9 cellular contexts compared by ENCODE assay signal in genomic region chr4:169115897-169116254, GRCh38.
DNase-seq lines count a peak whose midpoint lies in the region; FAIRE-seq and TF ChIP-seq lines count a peak whose summit lies in the region.
"Had no signal": no experiment of that assay in that cellular context is flagged by ENCODE, and none has a peak within 500 bp of the region (broad histone marks: within the 10 kb centered on the region; RNA-seq: fewer than 3 reads in every experiment).

No MANE protein-coding gene starts in this region.

- no peak overlapping the region for H2BK5ac ChIP-seq in H1 (ENCODE audit: low read depth, low read length)

- H3K4me2 ChIP-seq in H1 (ENCODE audit: insufficient read depth in 1 of 2, low read depth in 2 of 2, low read length in 2 of 2): no peak overlapping the region

- no peaks in the 10 kb centered on the region for H3K9me3 Mint-ChIP-seq in CD8-positive, alpha-beta memory T cell

- no peak overlapping the region for H2BK120ac ChIP-seq in H1 (replicated peaks; ENCODE audit: low read depth, low read length)

- no peak for TF ChIP-seq POLR2A in H1 (IDR thresholded peaks at IDR 0.05; ENCODE audit: control extremely low read depth in 1 of 2, low read depth in 2 of 2, low read length in 2 of 2)

- TF ChIP-seq EP300 in H1 (IDR thresholded peaks at IDR 0.05; ENCODE audit: borderline replicate concordance in 1 of 2, low read depth in 2 of 2, low read length in 2 of 2): no peak

- no peak overlapping the region for H4K91ac ChIP-seq in H1 (replicated peaks; ENCODE audit: insufficient read length, low read length)

- H3K36me3 ChIP-seq in H1 (ENCODE audit: control insufficient read depth in 2 of 4, insufficient read depth in 4 of 4, low read length in 3 of 4): peaks cover 0 to 26% (median 3%) of the 10 kb centered on the region in 4 experiments; a peak in 5 of 8 replicates
- H3K36me3 ChIP-seq in CD8-positive, alpha-beta memory T cell (ENCODE audit: insufficient read depth, low read length): no peaks in the 10 kb centered on the region

- H3K27me3 ChIP-seq in H1 (replicated peaks in 1 of 4; ENCODE audit: control insufficient read depth in 3 of 4, extremely low read depth in 1 of 4, insufficient read depth in 3 of 4, low read length in 3 of 4): no peaks in the 10 kb centered on the region
- H3K27me3 ChIP-seq in CD8-positive, alpha-beta memory T cell (ENCODE audit: insufficient read depth, low read length, poor library complexity, severe bottlenecking): no peaks in the 10 kb centered on the region

- H3K36me3 Mint-ChIP-seq in CD8-positive, alpha-beta memory T cell: no peaks in the 10 kb centered on the region

- H3K27ac ChIP-seq in H1 (ENCODE audit: low read depth, low read length): no peak overlapping the region
- H3K27ac ChIP-seq in CD8-positive, alpha-beta memory T cell (ENCODE audit: low read depth, low read length): no peak overlapping the region

- CTCF ChIA-PET in H1 (lab: Charles Lee; ENCODE audit: partially characterized antibody): interaction anchor here (0.7 to 2.1 kb wide), 8 partner anchors 8 to 370 kb away, joined by 3 to 7 read pairs (median 4); no protein-coding TSS in a partner anchor
- CTCF ChIA-PET in CD8-positive, alpha-beta memory T cell (lab: Charles Lee): no interaction called here

- TF ChIP-seq CTCF in H1 (IDR thresholded peaks at IDR 0.05; ENCODE audit: control extremely low read depth in 1 of 3, insufficient read depth in 1 of 3, low read depth in 1 of 3, low read length in 3 of 3): peak in 1 of 3 experiments; percentile 8; a peak in 1 of 4 replicates

- no peak overlapping the region for H3K56ac ChIP-seq in H1 (replicated peaks; ENCODE audit: insufficient read length, low read depth, low read length)

- H4K20me1 ChIP-seq in H1 (replicated peaks in 1 of 2; ENCODE audit: control insufficient read depth in 1 of 2, insufficient read depth in 2 of 2, low read length in 2 of 2): no peaks in the 10 kb centered on the region

- no peaks in the 10 kb centered on the region for H3K9me3 ChIP-seq in H1 (ENCODE audit: insufficient read depth in 2 of 2, low read depth in 1 of 2, low read length in 1 of 2)
- no peaks in the 10 kb centered on the region for H3K9me3 ChIP-seq in CD8-positive, alpha-beta memory T cell (ENCODE audit: low read length)

- no peak overlapping the region for H2BK15ac ChIP-seq in H1 (ENCODE audit: low read length)

- H3K4me1 Mint-ChIP-seq in CD8-positive, alpha-beta memory T cell: no peaks in the 10 kb centered on the region

- H4K8ac ChIP-seq in H1 (ENCODE audit: extremely low read depth, insufficient read depth, low read length): no peak overlapping the region

- no peaks in the 10 kb centered on the region for H3K79me1 ChIP-seq in H1 (ENCODE audit: low read depth, low read length)

- H3K23me2 ChIP-seq in H1 (ENCODE audit: low read depth, low read length): no peaks in the 10 kb centered on the region

- H3K18ac ChIP-seq in H1 (ENCODE audit: extremely low read depth, low read length): no peak overlapping the region

- peak; percentile 28 to 29; a peak in 3 of 4 replicates for TF ChIP-seq RAD21 in H1 (IDR thresholded peaks at IDR 0.05 in 1 of 2, conservative IDR thresholded peaks at IDR 0.05 in 1 of 2; ENCODE audit: low read depth in 2 of 2, low read length in 2 of 2)

- H2AFZ ChIP-seq in H1 (ENCODE audit: low read length): no peak overlapping the region

- no peak overlapping the region for H3K4ac ChIP-seq in H1 (replicated peaks; ENCODE audit: insufficient read length, low read depth, low read length)

- peaks cover 0 to 6% (median 3%) of the 10 kb centered on the region in 4 experiments; a peak in 4 of 7 replicates for H3K4me1 ChIP-seq in H1 (replicated peaks in 1 of 4; ENCODE audit: control insufficient read depth in 3 of 4, insufficient read depth in 4 of 4, low read length in 3 of 4)
- no peaks in the 10 kb centered on the region for H3K4me1 ChIP-seq in CD8-positive, alpha-beta memory T cell (ENCODE audit: insufficient read depth, low read length)

- no peak overlapping the region for H2AK5ac ChIP-seq in H1 (ENCODE audit: low read depth, low read length)

- DNase-seq in GM19239 (ENCODE audit: insufficient read length, low spot score) (no peak), NCI-H2107 treated with DMSO at 0.1 percent for 48 hours (lab: John Stamatoyannopoulos, UW; ENCODE audit: unreplicated experiment) (peak; percentile 82), H1 (ENCODE audit: low read depth in 1 of 2, low spot score in 2 of 2) (no peak), pons (ENCODE audit: low spot score) (peak; percentile 62), mesenteric fat pad (ENCODE audit: low spot score) (no peak)
- no peak for DNase-seq in activated CD4-positive, alpha-beta T cell treated with anti-CD3 and anti-CD28 coated beads, Interleukin-2, amount 50 U/mL, for 48 hours
- no peak for DNase-seq in CD8-positive, alpha-beta memory T cell
- no peak for DNase-seq in NK-92 treated with Interleukin-12 subunit alpha and Interleukin-12 subunit beta, amount 100 ng/mL, for 24 hours (lab: John Stamatoyannopoulos, UW)

- no peak overlapping the region for H3K4me3 Mint-ChIP-seq in CD8-positive, alpha-beta memory T cell

- H3K27me3 Mint-ChIP-seq in CD8-positive, alpha-beta memory T cell: peaks cover 0 to 3% of the 10 kb centered on the region in 2 donors

- POLR2A ChIA-PET in H1 (lab: Charles Lee; ENCODE audit: partially characterized antibody): no interaction called here
- POLR2A ChIA-PET in CD8-positive, alpha-beta memory T cell (lab: Charles Lee): no interaction called here

- no peaks in the 10 kb centered on the region for H3K79me2 ChIP-seq in H1 (ENCODE audit: control insufficient read depth in 1 of 2, insufficient read depth in 2 of 2, low read length in 2 of 2)

- H3K9ac ChIP-seq in H1 (replicated peaks in 1 of 4; ENCODE audit: extremely low read depth in 1 of 4, low read depth in 3 of 4, low read length in 3 of 4): no peak overlapping the region

- WGBS in H1 (ENCODE audit: extremely low coverage in 1 of 2, insufficient coverage in 1 of 2, insufficient read length in 1 of 2, insufficient replicate concordance in 2 of 2, low coverage in 1 of 2, low lambda C conversion rate in 2 of 2, missing lambda C conversion rate in 1 of 2), 2 experiments: 74% methylated on average over 4 of the region's 4 CpGs; no CpG with 5 or more reads in 1 of the 2 experiments

- FAIRE-seq in GM19239 (lab: Jason Lieb, UNC) (peak; percentile 35), H1 (lab: Jason Lieb, UNC) (no peak)
- FAIRE-seq: islet of Langerhans had no signal

- H2BK20ac ChIP-seq in H1 (ENCODE audit: low read length): no peak overlapping the region

- no peak overlapping the region for H3K27ac Mint-ChIP-seq in CD8-positive, alpha-beta memory T cell

- H2BK12ac ChIP-seq in H1 (ENCODE audit: low read depth, low read length): no peak overlapping the region

- H3K4me3 ChIP-seq in H1 (ENCODE audit: extremely low read depth in 1 of 4, insufficient read depth in 2 of 4, low read depth in 3 of 4, low read length in 4 of 4): no peak overlapping the region
- no peak overlapping the region for H3K4me3 ChIP-seq in CD8-positive, alpha-beta memory T cell (ENCODE audit: low read length)

- no peak overlapping the region for H3K23ac ChIP-seq in H1 (ENCODE audit: insufficient read length)

- H4K5ac ChIP-seq in H1 (ENCODE audit: insufficient read length, low read depth, low read length): no peak overlapping the region

- no peak overlapping the region for H3K14ac ChIP-seq in H1 (ENCODE audit: insufficient read length)

Comparison
In these comparisons a context has a peak if more than half of its experiments do, and no peak if none do; other contexts are left out.
1. DNase-seq: peak in NCI-H2107 treated with DMSO at 0.1 percent for 48 hours (single experiment) and pons (single experiment); none in GM19239 (single experiment), H1 (0 of 2), activated CD4-positive, alpha-beta T cell treated with anti-CD3 and anti-CD28 coated beads, Interleukin-2, amount 50 U/mL, for 48 hours (0 of 2), CD8-positive, alpha-beta memory T cell (0 of 5), NK-92 treated with Interleukin-12 subunit alpha and Interleukin-12 subunit beta, amount 100 ng/mL, for 24 hours (single experiment) and mesenteric fat pad (single experiment).